In the genomic region with DNA sequence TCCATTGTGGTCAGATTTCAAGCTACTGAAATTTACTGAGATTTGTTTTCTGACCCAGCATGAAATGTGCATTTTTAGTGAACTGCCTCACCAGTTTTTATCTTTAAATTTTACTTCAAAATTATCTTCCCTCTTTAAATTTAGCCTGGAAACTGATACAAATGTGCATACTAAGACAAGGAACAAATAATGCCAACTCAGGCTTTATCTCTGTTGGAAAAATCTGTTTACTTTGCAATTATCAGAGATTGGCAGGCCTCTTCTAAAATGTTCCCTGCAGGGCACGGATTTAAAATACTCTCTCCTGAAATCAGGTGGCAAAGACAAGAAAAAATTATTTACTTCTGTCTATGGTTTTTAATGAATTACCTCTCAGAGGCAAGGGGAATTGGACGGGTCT, we compare ENCODE assay signal across 18 cellular contexts.
A peak's percentile ranks its signal among the peaks of the same experiment; 100 is the strongest.
DNase-seq lines count a peak whose midpoint lies in the region; TF ChIP-seq lines count a peak whose summit lies in the region.
"Had no signal": no experiment of that assay in that cellular context is flagged by ENCODE, and none has a peak within 500 bp of the region (broad histone marks: within the 10 kb centered on the region; RNA-seq: fewer than 3 reads in every experiment).

No MANE protein-coding gene starts in this region.

- H3K27ac ChIP-seq in HEK293 (ENCODE audit: extremely low read depth, low read depth, low read length) (no peak overlapping the region), VCaP (peak overlapping the region; percentile 57)
- H3K27ac ChIP-seq: Peyer's patch had no signal

- TF ChIP-seq CTCF in HEK293 (tag by site-specific recombination; IDR thresholded peaks at IDR 0.05) (no peak), VCaP (conservative IDR thresholded peaks at IDR 0.05) (no peak)

- CTCF ChIA-PET in HEK293 (lab: Yijun Ruan, JAX) = interaction anchor here (0.6 kb wide), 1 partner anchor 96 kb away, joined by 3 read pairs; no protein-coding TSS in a partner anchor

- H3K4me3 ChIP-seq in HEK293 (ENCODE audit: low read depth, low read length) = no peak overlapping the region
- H3K4me3 ChIP-seq: Peyer's patch had no signal

- DNase-seq in NCI-H1092 treated with DMSO at 0.1 percent for 48 hours (lab: John Stamatoyannopoulos, UW) = peak; percentile 59
- DNase-seq in NCI-H345 (lab: John Stamatoyannopoulos, UW) = peak; percentile 42
- DNase-seq in LoVo (ENCODE audit: low spot score) = no peak
- no peak for DNase-seq in NCI-H446 (lab: John Stamatoyannopoulos, UW)
- no peak for DNase-seq in NOMO-1 treated with DMSO at 0.1 percent for 48 hours (lab: John Stamatoyannopoulos, UW; ENCODE audit: unreplicated experiment)
- DNase-seq: BE2C; Calu3; CD4-positive, alpha-beta T cell; DMS79; H9; KG1; NCI-H1694 treated with DMSO at 0.1 percent for 48 hours; NCI-H2171 treated with DMSO at 0.1 percent for 48 hours; NCI-H82; Peyer's patch; SHP77 had no signal

- no peaks in the 10 kb centered on the region for H3K9me3 ChIP-seq in HEK293 (ENCODE audit: control insufficient read depth, insufficient read depth, low read depth, low read length)
- H3K9me3 ChIP-seq: BE2C, Peyer's patch had no signal

- POLR2A ChIA-PET in HEK293 (lab: Yijun Ruan, JAX) = no interaction called here

- no peaks in the 10 kb centered on the region for H3K36me3 ChIP-seq in HEK293 (ENCODE audit: control insufficient read depth in 2 of 2, insufficient read depth in 1 of 2, low read length in 2 of 2)
- H3K36me3 ChIP-seq: BE2C, Peyer's patch had no signal

- H3K4me1 ChIP-seq in HEK293 (ENCODE audit: control insufficient read depth, insufficient read depth, low read length) = peaks cover 13% of the 10 kb centered on the region

TF ChIP-seq in HEK293, 187 proteins besides CTCF, POLR2A, EP300 and RAD21:
- TF ChIP-seq, protein P1, sequence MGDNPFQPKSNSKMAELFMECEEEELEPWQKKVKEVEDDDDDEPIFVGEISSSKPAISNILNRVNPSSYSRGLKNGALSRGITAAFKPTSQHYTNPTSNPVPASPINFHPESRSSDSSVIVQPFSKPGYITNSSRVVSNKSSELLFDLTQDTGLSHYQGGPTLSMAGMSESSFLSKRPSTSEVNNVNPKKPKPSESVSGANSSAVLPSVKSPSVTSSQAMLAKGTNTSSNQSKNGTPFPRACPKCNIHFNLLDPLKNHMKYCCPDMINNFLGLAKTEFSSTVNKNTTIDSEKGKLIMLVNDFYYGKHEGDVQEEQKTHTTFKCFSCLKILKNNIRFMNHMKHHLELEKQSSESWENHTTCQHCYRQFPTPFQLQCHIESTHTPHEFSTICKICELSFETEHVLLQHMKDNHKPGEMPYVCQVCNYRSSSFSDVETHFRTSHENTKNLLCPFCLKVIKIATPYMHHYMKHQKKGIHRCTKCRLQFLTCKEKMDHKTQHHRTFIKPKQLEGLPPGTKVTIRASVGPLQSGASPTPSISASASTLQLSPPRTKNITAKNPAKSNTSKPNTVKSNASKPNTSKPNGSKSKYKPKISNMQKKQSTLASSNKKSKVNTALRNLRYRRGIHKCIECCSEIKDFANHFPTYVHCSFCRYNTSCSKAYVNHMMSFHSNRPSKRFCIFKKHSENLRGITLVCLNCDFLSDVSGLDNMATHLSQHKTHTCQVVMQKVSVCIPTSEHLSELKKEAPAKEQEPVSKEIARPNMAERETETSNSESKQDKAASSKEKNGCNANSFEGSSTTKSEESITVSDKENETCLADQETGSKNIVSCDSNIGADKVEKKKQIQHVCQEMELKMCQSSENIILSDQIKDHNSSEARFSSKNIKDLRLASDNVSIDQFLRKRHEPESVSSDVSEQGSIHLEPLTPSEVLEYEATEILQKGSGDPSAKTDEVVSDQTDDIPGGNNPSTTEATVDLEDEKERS (tag by site-specific recombination; IDR thresholded peaks at IDR 0.05) = no peak
- no peak for TF ChIP-seq ZNF677 (tag by site-specific recombination; IDR thresholded peaks at IDR 0.05)
- TF ChIP-seq ZNF266 (tag by site-specific recombination; IDR thresholded peaks at IDR 0.05; ENCODE audit: low read depth) = no peak
- TF ChIP-seq, protein P2, sequence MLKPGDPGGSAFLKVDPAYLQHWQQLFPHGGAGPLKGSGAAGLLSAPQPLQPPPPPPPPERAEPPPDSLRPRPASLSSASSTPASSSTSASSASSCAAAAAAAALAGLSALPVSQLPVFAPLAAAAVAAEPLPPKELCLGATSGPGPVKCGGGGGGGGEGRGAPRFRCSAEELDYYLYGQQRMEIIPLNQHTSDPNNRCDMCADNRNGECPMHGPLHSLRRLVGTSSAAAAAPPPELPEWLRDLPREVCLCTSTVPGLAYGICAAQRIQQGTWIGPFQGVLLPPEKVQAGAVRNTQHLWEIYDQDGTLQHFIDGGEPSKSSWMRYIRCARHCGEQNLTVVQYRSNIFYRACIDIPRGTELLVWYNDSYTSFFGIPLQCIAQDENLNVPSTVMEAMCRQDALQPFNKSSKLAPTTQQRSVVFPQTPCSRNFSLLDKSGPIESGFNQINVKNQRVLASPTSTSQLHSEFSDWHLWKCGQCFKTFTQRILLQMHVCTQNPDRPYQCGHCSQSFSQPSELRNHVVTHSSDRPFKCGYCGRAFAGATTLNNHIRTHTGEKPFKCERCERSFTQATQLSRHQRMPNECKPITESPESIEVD (tag by site-specific recombination; IDR thresholded peaks at IDR 0.05) = peak; percentile 24; the same call in 1 of the 2 replicates
- no peak for TF ChIP-seq HOXA7 (CRISPR knock-in tag; IDR thresholded peaks at IDR 0.05; ENCODE audit: borderline replicate concordance)

Comparison
In these comparisons a context has a peak if more than half of its experiments do, and no peak if none do; other contexts are left out.
1. DNase-seq: peak in NCI-H1092 treated with DMSO at 0.1 percent for 48 hours (single experiment) and NCI-H345 (single experiment); none in LoVo (single experiment), NCI-H446 (0 of 2) and NOMO-1 treated with DMSO at 0.1 percent for 48 hours (single experiment).